Comparison of ENCODE assay signal across 13 cellular contexts in genomic region chr22:40511604-40512003, GRCh38.
DNase-seq lines count a peak whose midpoint lies in the region; ATAC-seq and TF ChIP-seq lines count a peak whose summit lies in the region.
"Had no signal": no experiment of that assay in that cellular context is flagged by ENCODE, and none has a peak within 500 bp of the region (broad histone marks: within the 10 kb centered on the region; RNA-seq: fewer than 3 reads in every experiment).

No MANE protein-coding gene starts in this region.

- H4K5ac ChIP-seq in mesendoderm (ENCODE audit: low read length), result no peak overlapping the region

- no peaks in the 10 kb centered on the region for H4K20me1 ChIP-seq in PC-3 (ENCODE audit: low read length)

- DNase-seq in DMS 273 (lab: John Stamatoyannopoulos, UW; ENCODE audit: unreplicated experiment), result peak; percentile 59
- no peak for DNase-seq in DMS 273 treated with DMSO at 0.1 percent for 48 hours (lab: John Stamatoyannopoulos, UW)
- DNase-seq in lower lobe of right lung, result no peak
- DNase-seq in tibial nerve (ENCODE audit: low spot score in 2 of 2), result no peak
- no peak for DNase-seq in PC-3
- no peak for DNase-seq in mesendoderm
- DNase-seq: GOT3; Karpas-422; stimulated activated CD4-positive, alpha-beta T cell treated with anti-CD3 and anti-CD28 coated beads, Interleukin-15, amount 100 ng/mL, for 24 hours; T-helper 2 cell had no signal

- H2AK5ac ChIP-seq in mesendoderm (ENCODE audit: low read length), result no peak overlapping the region

- no peak overlapping the region for H3K4me2 ChIP-seq in PC-3 (ENCODE audit: low read length)
- H3K4me2 ChIP-seq in mesendoderm (ENCODE audit: low read length), result no peak overlapping the region

- BruUV-seq in PC-3 (replicated peaks; lab: Mats Ljungman, UMichigan), result no TSS peak

- CTCF ChIA-PET in PC-3 (lab: Charles Lee), result interaction anchor here (0.6 kb wide), 1 partner anchor 70 kb away, joined by 4 read pairs; no protein-coding TSS in a partner anchor

- H2BK5ac ChIP-seq in mesendoderm (ENCODE audit: low read length), result no peak overlapping the region

- intact Hi-C loops in lower lobe of right lung (cut with DNase I) (no loop called here), PC-3 (cut with micrococcal nuclease) (no loop called here)

- no peak overlapping the region for H3K56ac ChIP-seq in mesendoderm (ENCODE audit: low read length)

- no peak overlapping the region for H3K4me3 ChIP-seq in lower lobe of right lung
- H3K4me3 ChIP-seq in tibial nerve, result no peak overlapping the region
- H3K4me3 ChIP-seq in PC-3 (ENCODE audit: low read length), result no peak overlapping the region
- no peak overlapping the region for H3K4me3 ChIP-seq in mesendoderm (ENCODE audit: low read length)

- H3K27me3 ChIP-seq in lower lobe of right lung (ENCODE audit: low read depth) (no peaks in the 10 kb centered on the region), tibial nerve (no peaks in the 10 kb centered on the region), PC-3 (ENCODE audit: low read length) (no peaks in the 10 kb centered on the region), mesendoderm (ENCODE audit: insufficient read depth, low read length, poor library complexity) (no peaks in the 10 kb centered on the region)

- H3K79me1 ChIP-seq in mesendoderm (ENCODE audit: low read length), result peaks cover 1% of the 10 kb centered on the region

- no peak for TF ChIP-seq POLR2A in tibial nerve (IDR thresholded peaks at IDR 0.05)

- H3K4me1 ChIP-seq in lower lobe of right lung, result peaks cover 51% of the 10 kb centered on the region
- H3K4me1 ChIP-seq in tibial nerve, result peaks cover 0 to 73% (median 49%) of the 10 kb centered on the region in 4 donors
- peaks cover 17% of the 10 kb centered on the region for H3K4me1 ChIP-seq in PC-3 (ENCODE audit: insufficient read depth, low read length)
- no peaks in the 10 kb centered on the region for H3K4me1 ChIP-seq in mesendoderm (ENCODE audit: control insufficient read depth, low read depth, low read length)

- H3K79me2 ChIP-seq in PC-3 (ENCODE audit: low read length) (peaks cover 28% of the 10 kb centered on the region), mesendoderm (ENCODE audit: control insufficient read depth, insufficient read depth, low read length) (no peaks in the 10 kb centered on the region)

- H3K9me2 ChIP-seq in PC-3 (replicated peaks; ENCODE audit: low read length), result no peaks in the 10 kb centered on the region

- no peaks in the 10 kb centered on the region for H3K36me3 ChIP-seq in lower lobe of right lung
- H3K36me3 ChIP-seq in tibial nerve, result no peaks in the 10 kb centered on the region
- no peaks in the 10 kb centered on the region for H3K36me3 ChIP-seq in PC-3 (ENCODE audit: low read depth, low read length)
- H3K36me3 ChIP-seq in mesendoderm (ENCODE audit: control insufficient read depth, insufficient read depth, low read length), result no peaks in the 10 kb centered on the region

- no peak overlapping the region for H2AFZ ChIP-seq in PC-3 (ENCODE audit: low read length)

- H3K23ac ChIP-seq in mesendoderm (ENCODE audit: low read length), result no peak overlapping the region

- no peaks in the 10 kb centered on the region for H3F3A ChIP-seq in PC-3 (ENCODE audit: low read length, unreplicated experiment)

- peak overlapping the region; percentile 13 for H3K27ac ChIP-seq in cingulate gyrus (ENCODE audit: low read depth, low read length)
- H3K27ac ChIP-seq in lower lobe of right lung, result peak overlapping the region; percentile 54
- H3K27ac ChIP-seq in tibial nerve, result peak overlapping the region; percentile 59 to 92 (median 81)
- no peak overlapping the region for H3K27ac ChIP-seq in PC-3 (ENCODE audit: low read length)
- H3K27ac ChIP-seq in mesendoderm (ENCODE audit: low read depth, low read length), result no peak overlapping the region
- H3K27ac ChIP-seq: 22Rv1 had no signal

- ATAC-seq in lower lobe of right lung (no peak), GM21529 (IDR thresholded peaks at IDR 0.05; ENCODE audit: unreplicated experiment) (no peak), PC-3 (no peak)

- peak in 1 of 2 donors; percentile 6 for TF ChIP-seq EP300 in tibial nerve (IDR thresholded peaks at IDR 0.05)

- POLR2A ChIA-PET in PC-3 (lab: Charles Lee; ENCODE audit: unreplicated experiment), result no interaction called here

- H3K9me3 ChIP-seq in lower lobe of right lung (no peaks in the 10 kb centered on the region), tibial nerve (no peaks in the 10 kb centered on the region), PC-3 (ENCODE audit: low read length) (no peaks in the 10 kb centered on the region)

- H2BK15ac ChIP-seq in mesendoderm (replicated peaks; ENCODE audit: low read depth), result no peak overlapping the region

- no peak overlapping the region for H3K18ac ChIP-seq in mesendoderm (ENCODE audit: low read length)

- TF ChIP-seq CTCF in lower lobe of right lung (IDR thresholded peaks at IDR 0.05) (no peak), tibial nerve (IDR thresholded peaks at IDR 0.05) (peak in 1 of 5 experiments; percentile 5), PC-3 (conservative IDR thresholded peaks at IDR 0.05; ENCODE audit: low read depth, low read length) (no peak)

- H3K9ac ChIP-seq in PC-3 (ENCODE audit: low read length) (no peak overlapping the region), mesendoderm (ENCODE audit: low read length) (no peak overlapping the region)

- H4K8ac ChIP-seq in mesendoderm (ENCODE audit: low read depth, low read length), result no peak overlapping the region

- no peak overlapping the region for H3K4ac ChIP-seq in mesendoderm (ENCODE audit: low read depth, low read length)

- H2BK120ac ChIP-seq in mesendoderm (ENCODE audit: low read depth, low read length), result no peak overlapping the region

Comparison
In these comparisons a context has a peak if more than half of its experiments do, and no peak if none do; other contexts are left out.
1. H3K27ac ChIP-seq: peak in cingulate gyrus (single experiment), lower lobe of right lung (single experiment) and tibial nerve (4 of 4); none in PC-3 (single experiment) and mesendoderm (single experiment).